ENCODE assay signal across 1 cellular context in the genomic region with DNA sequence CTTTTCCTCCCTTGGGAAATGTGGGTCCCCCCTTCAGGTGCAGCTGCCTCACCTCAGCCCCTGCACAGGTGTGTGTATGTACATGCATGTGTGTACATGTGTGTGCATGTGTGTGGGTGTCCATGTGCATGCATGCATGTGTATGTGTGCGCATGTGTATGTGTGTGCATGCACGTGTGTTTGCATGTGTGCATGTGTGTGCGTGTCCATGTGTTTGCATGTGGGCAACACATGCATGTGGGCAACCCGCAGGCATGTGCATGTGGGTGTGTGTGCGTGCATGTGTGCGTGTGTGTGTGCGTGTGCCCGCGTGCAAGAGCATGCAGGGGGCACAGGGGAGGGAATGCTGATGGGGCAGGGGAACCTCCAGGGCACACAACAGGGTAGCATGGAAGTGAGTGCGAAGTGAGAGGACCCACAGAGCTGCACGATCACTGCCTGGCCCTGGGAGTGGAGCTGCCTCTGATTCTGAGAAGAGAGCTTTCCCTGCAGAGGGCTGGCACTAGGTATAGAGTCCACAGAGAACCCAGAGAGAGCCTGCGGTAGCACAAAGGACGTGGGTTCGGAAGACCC.
A peak's percentile ranks its signal among the peaks of the same experiment; 100 is the strongest.
TF ChIP-seq lines count a peak whose summit lies in the region.

No MANE protein-coding gene starts in this region.

TF ChIP-seq in GM12878, 131 proteins besides CTCF, POLR2A, EP300 and RAD21:
- peak; percentile 27 for TF ChIP-seq PBX3 (IDR thresholded peaks at IDR 0.05; ENCODE audit: insufficient replicate concordance, low read depth, low read length)
- no peak for TF ChIP-seq MAX (IDR thresholded peaks at IDR 0.05; ENCODE audit: low read depth, low read length)
- TF ChIP-seq BCL3 (IDR thresholded peaks at IDR 0.05; ENCODE audit: borderline replicate concordance, insufficient read depth, low read depth, low read length, poor library complexity, severe bottlenecking): peak; percentile 80
TF ChIP-seq in GM12878: peak in this region for 2.
